In genomic region chr2:218028189-218028495, GRCh38 we compare ENCODE assay signal across 25 cellular contexts. TPM values are rescaled to one million over a fixed set of nuclear protein-coding genes. Genes with fewer than 3 reads are reported as not detected.
DNase-seq lines count a peak whose midpoint lies in the region; ATAC-seq and TF ChIP-seq lines count a peak whose summit lies in the region.
"Had no signal": no experiment of that assay in that cellular context is flagged by ENCODE, and none has a peak within 500 bp of the region (broad histone marks: within the 10 kb centered on the region; RNA-seq: fewer than 3 reads in every experiment).

No MANE protein-coding gene starts in this region.

- TF ChIP-seq CTCF in right atrium auricular region (IDR thresholded peaks at IDR 0.05) = no peak
- TF ChIP-seq CTCF in lower leg skin (IDR thresholded peaks at IDR 0.05) = no peak

- WGBS in lower leg skin, 2 donors = 89 to 100% methylated on average over 2 of the region's 2 CpGs

- no peak overlapping the region for H3K4me3 Mint-ChIP-seq in activated T-helper 17 cell treated with anti-CD3 and anti-CD28 coated beads, Interleukin-2, amount 50 U/mL, for 72 hours
- H3K4me3 Mint-ChIP-seq: activated naive CD4-positive, alpha-beta T cell treated with anti-CD3 and anti-CD28 coated beads, Interleukin-2, amount 10 ng/mL, durations not matched to agents 7 days and 5 days; activated T-cell treated with anti-CD3 and anti-CD28 coated beads, Interleukin-2, amount 50 U/mL, for 72 hours; T-cell had no signal

- peaks cover 0 to 53% of the 10 kb centered on the region in 2 donors for H3K4me1 ChIP-seq in right atrium auricular region
- H3K4me1 ChIP-seq: SJCRH30 had no signal

- H3K27me3 ChIP-seq in right atrium auricular region = no peaks in the 10 kb centered on the region
- H3K27me3 ChIP-seq: SJCRH30 had no signal

- H3K36me3 Mint-ChIP-seq in activated T-helper 17 cell treated with anti-CD3 and anti-CD28 coated beads, Interleukin-2, amount 50 U/mL, for 72 hours (ENCODE audit: low read depth) = no peaks in the 10 kb centered on the region
- H3K36me3 Mint-ChIP-seq: activated naive CD4-positive, alpha-beta T cell treated with anti-CD3 and anti-CD28 coated beads, Interleukin-2, amount 10 ng/mL, durations not matched to agents 7 days and 5 days; T-cell had no signal

- no peaks in the 10 kb centered on the region for H3K9me3 ChIP-seq in right atrium auricular region
- H3K9me3 ChIP-seq: left lung, SJCRH30 had no signal

- no peaks in the 10 kb centered on the region for H3K36me3 ChIP-seq in right atrium auricular region
- H3K36me3 ChIP-seq: left lung, SJCRH30 had no signal

- H3K27me3 Mint-ChIP-seq in activated T-helper 17 cell treated with anti-CD3 and anti-CD28 coated beads, Interleukin-2, amount 50 U/mL, for 72 hours = no peaks in the 10 kb centered on the region
- H3K27me3 Mint-ChIP-seq: T-cell had no signal

- H3K4me1 Mint-ChIP-seq in activated T-helper 17 cell treated with anti-CD3 and anti-CD28 coated beads, Interleukin-2, amount 50 U/mL, for 72 hours = no peaks in the 10 kb centered on the region
- H3K4me1 Mint-ChIP-seq: activated naive CD4-positive, alpha-beta T cell treated with anti-CD3 and anti-CD28 coated beads, Interleukin-2, amount 10 ng/mL, durations not matched to agents 7 days and 5 days; T-cell had no signal

- H3K27ac ChIP-seq in right atrium auricular region = no peak overlapping the region
- H3K27ac ChIP-seq: foreskin keratinocyte, KMS-11, left lung, SJCRH30 had no signal

- no peak for TF ChIP-seq POLR2A in lower leg skin (IDR thresholded peaks at IDR 0.05)

- H3K4me3 ChIP-seq in right atrium auricular region = no peak overlapping the region
- H3K4me3 ChIP-seq in lower leg skin (ENCODE audit: low read depth, poor library complexity, severe bottlenecking) = no peak overlapping the region
- H3K4me3 ChIP-seq: left lung, SJCRH30, skin epidermis had no signal

- intact Hi-C loops in cardiac septum (cut with DNase I) (no loop called here), lower leg skin (cut with DNase I; ENCODE audit: low total_unique reads) (no loop called here)

- no peaks in the 10 kb centered on the region for H3K9me3 Mint-ChIP-seq in activated T-helper 17 cell treated with anti-CD3 and anti-CD28 coated beads, Interleukin-2, amount 50 U/mL, for 72 hours
- H3K9me3 Mint-ChIP-seq: activated naive CD4-positive, alpha-beta T cell treated with anti-CD3 and anti-CD28 coated beads, Interleukin-2, amount 10 ng/mL, durations not matched to agents 7 days and 5 days; activated T-cell treated with anti-CD3 and anti-CD28 coated beads, Interleukin-2, amount 50 U/mL, for 72 hours; T-cell had no signal

- H3K27ac Mint-ChIP-seq in activated T-helper 17 cell treated with anti-CD3 and anti-CD28 coated beads, Interleukin-2, amount 50 U/mL, for 72 hours = peak overlapping the region; percentile 23
- H3K27ac Mint-ChIP-seq: activated naive CD4-positive, alpha-beta T cell treated with anti-CD3 and anti-CD28 coated beads, Interleukin-2, amount 10 ng/mL, durations not matched to agents 7 days and 5 days; activated T-cell treated with anti-CD3 and anti-CD28 coated beads, Interleukin-2, amount 50 U/mL, for 72 hours; T-cell had no signal

- peak; percentile 71 for DNase-seq in cardiac septum (ENCODE audit: low spot score)
- no peak for DNase-seq in right atrium auricular region (ENCODE audit: low spot score)
- DNase-seq in lower leg skin (ENCODE audit: low spot score in 2 of 2) = peak; percentile 9 to 76
- peak; percentile 29 for DNase-seq in ureter (ENCODE audit: low spot score)
- DNase-seq in stimulated activated CD4-positive, alpha-beta T cell treated with anti-CD3 and anti-CD28 coated beads, Interleukin-15, amount 100 ng/mL, for 24 hours = no peak
- no peak for DNase-seq in AG08396 (ENCODE audit: low spot score)
- DNase-seq: activated naive CD4-positive, alpha-beta T cell treated with anti-CD3 and anti-CD28 coated beads, Interleukin-2, amount 10 ng/mL, durations not matched to agents 7 days and 5 days; activated T-cell treated with anti-CD3 and anti-CD28 coated beads, Interleukin-2, amount 50 U/mL, for 72 hours; amygdala; DND-41; foreskin keratinocyte; left lung; MM.1S; NCI-H2029; NCI-H524 treated with DMSO at 0.1 percent for 48 hours; NK-92 treated with Interleukin-12 subunit alpha and Interleukin-12 subunit beta, amount 100 ng/mL, for 24 hours; nucleus accumbens; SJCRH30; stimulated activated CD4-positive, alpha-beta T cell treated with anti-CD3 and anti-CD28 coated beads, Interleukin-1b, Interleukin-23, amount 100 ng/mL, for 48 hours had no signal

- ATAC-seq in activated T-helper 17 cell treated with anti-CD3 and anti-CD28 coated beads, Interleukin-2, amount 50 U/mL, for 72 hours (replicated peaks) = no peak
- ATAC-seq in HG02938 (IDR thresholded peaks at IDR 0.05; ENCODE audit: unreplicated experiment) = no peak
- ATAC-seq: activated T-cell treated with anti-CD3 and anti-CD28 coated beads, Interleukin-2, amount 50 U/mL, for 72 hours; foreskin keratinocyte; left lung; T-cell had no signal

RNA-seq across cellular contexts. Expression of gene TNS1, which starts 25.3 kb away (rescaled TPM):
- 870 TPM for total RNA-seq in cardiac septum
- 100 to 1,000 TPM; 393 to 720 TPM for total RNA-seq in right atrium auricular region
- 10 to 100 TPM in 1 of 2 donors, 1 to 10 TPM in 1; 4.4 to 44.9 TPM for total RNA-seq in activated T-helper 17 cell treated with anti-CD3 and anti-CD28 coated beads, Interleukin-2, amount 50 U/mL, for 72 hours
- total RNA-seq in lower leg skin = 100 to 1,000 TPM in 2 of 4 donors, 10 to 100 TPM in 2; 57.7 to 120 (median 95.7) TPM
- 581 TPM for total RNA-seq in ureter

RNA-seq across cellular contexts. Expression of gene RUFY4, which starts 40.9 kb away (rescaled TPM):
- total RNA-seq in cardiac septum (not detected), right atrium auricular region (under 1 TPM in 1 of 2 donors, not detected in 1; 0.12 TPM), lower leg skin (not detected), ureter (5.6 TPM)
- total RNA-seq in activated T-helper 17 cell treated with anti-CD3 and anti-CD28 coated beads, Interleukin-2, amount 50 U/mL, for 72 hours = 1 to 10 TPM in 1 of 2 donors, under 1 TPM in 1; 0.19 to 2.4 TPM
- total RNA-seq: foreskin keratinocyte, SJCRH30, urinary bladder had no signal

Comparison
In these comparisons a context has a peak if more than half of its experiments do, and no peak if none do; other contexts are left out.
1. DNase-seq: peak in cardiac septum (single experiment), lower leg skin (2 of 2) and ureter (single experiment); none in right atrium auricular region (single experiment), stimulated activated CD4-positive, alpha-beta T cell treated with anti-CD3 and anti-CD28 coated beads, Interleukin-15, amount 100 ng/mL, for 24 hours (single experiment) and AG08396 (single experiment).